Comparison of ENCODE assay signal across 30 cellular contexts in genomic region chr16:86757704-86758040, GRCh38.
"Had no signal": no experiment of that assay in that cellular context is flagged by ENCODE, and none has a peak within 500 bp of the region (broad histone marks: within the 10 kb centered on the region; RNA-seq: fewer than 3 reads in every experiment).

No MANE protein-coding gene starts in this region.

- H3K27ac ChIP-seq: adrenal gland, body of pancreas, Peyer's patch, RWPE1, SJSA1 had no signal

- H3K4me1 ChIP-seq: adrenal gland, body of pancreas, Peyer's patch had no signal

- FAIRE-seq: bronchial epithelial cell had no signal

- H3K36me3 ChIP-seq: adrenal gland, Peyer's patch, SJSA1 had no signal

- H3K27ac Mint-ChIP-seq: activated CD8-positive, alpha-beta T cell treated with anti-CD3 and anti-CD28 coated beads, Interleukin-2, amount 10 ng/mL, durations not matched to agents 7 days and 5 days; activated naive CD8-positive, alpha-beta T cell treated with anti-CD3 and anti-CD28 coated beads, Interleukin-2, amount 10 ng/mL, durations not matched to agents 7 days and 5 days; WTC11 had no signal

- H3K9me3 ChIP-seq: adrenal gland, body of pancreas, Peyer's patch, SJSA1 had no signal

- H3K4me1 Mint-ChIP-seq: activated naive CD8-positive, alpha-beta T cell treated with anti-CD3 and anti-CD28 coated beads, Interleukin-2, amount 10 ng/mL, durations not matched to agents 7 days and 5 days had no signal

- H3K4me3 Mint-ChIP-seq: activated CD8-positive, alpha-beta T cell treated with anti-CD3 and anti-CD28 coated beads, Interleukin-2, amount 10 ng/mL, durations not matched to agents 7 days and 5 days; activated naive CD8-positive, alpha-beta T cell treated with anti-CD3 and anti-CD28 coated beads, Interleukin-2, amount 10 ng/mL, durations not matched to agents 7 days and 5 days; WTC11 had no signal

- H3K4me3 ChIP-seq: adrenal gland, body of pancreas, Peyer's patch, SJSA1 had no signal

- H3K36me3 Mint-ChIP-seq: activated naive CD8-positive, alpha-beta T cell treated with anti-CD3 and anti-CD28 coated beads, Interleukin-2, amount 10 ng/mL, durations not matched to agents 7 days and 5 days; WTC11 had no signal

- ATAC-seq: activated CD8-positive, alpha-beta T cell treated with anti-CD3 and anti-CD28 coated beads, Interleukin-2, amount 10 ng/mL, durations not matched to agents 7 days and 5 days; body of pancreas; SK-N-SH treated with all-trans-retinoic acid at 6 μM for 48 hours; WTC11 had no signal

- H3K9me3 Mint-ChIP-seq: activated naive CD8-positive, alpha-beta T cell treated with anti-CD3 and anti-CD28 coated beads, Interleukin-2, amount 10 ng/mL, durations not matched to agents 7 days and 5 days; WTC11 had no signal

- DNase-seq: activated CD4-positive, alpha-beta T cell treated with anti-CD3 and anti-CD28 coated beads for 48 hours; activated CD4-positive, alpha-beta T cell treated with anti-CD3 and anti-CD28 coated beads, Interleukin-2, amount 50 U/mL, for 4 hours; activated CD4-positive, CD25-positive, alpha-beta regulatory T cell treated with anti-CD3 and anti-CD28 coated beads, Interleukin-2, amount 50 U/mL, for 72 hours; activated CD8-positive, alpha-beta memory T cell treated with anti-CD3 and anti-CD28 coated beads, Interleukin-2, amount 50 U/mL, for 48 hours; activated CD8-positive, alpha-beta T cell treated with anti-CD3 and anti-CD28 coated beads, Interleukin-2, amount 10 ng/mL, durations not matched to agents 7 days and 5 days; activated naive CD4-positive, alpha-beta T cell treated with anti-CD3 and anti-CD28 coated beads, Interleukin-2, amount 50 U/mL, for 16 hours; activated naive CD8-positive, alpha-beta T cell treated with anti-CD3 and anti-CD28 coated beads, Interleukin-2, amount 10 ng/mL, durations not matched to agents 7 days and 5 days; activated T-cell treated with anti-CD3 and anti-CD28 coated beads, Interleukin-2, amount 50 U/mL, for 1 hour; adrenal gland; aorta; body of pancreas; central memory CD4-positive, alpha-beta T cell; MM.1S; NCI-H1105; NCI-H1436; NCI-H1694 treated with DMSO at 0.1 percent for 48 hours; NCI-H2029 treated with DMSO at 0.1 percent for 48 hours; NCI-H345; NCI-H510A; NCI-H69; NK-92 treated with Interleukin-12 subunit alpha and Interleukin-12 subunit beta, amount 100 ng/mL, for 24 hours; OCI-M1; Peyer's patch; SHP77; SW 1271 had no signal

- H3K27me3 ChIP-seq: Peyer's patch, SJSA1 had no signal
